21 cellular contexts compared by ENCODE assay signal in genomic region chr5:176673651-176674583, GRCh38. TPM values are rescaled to one million over a fixed set of nuclear protein-coding genes. Genes with fewer than 3 reads are reported as not detected.
A peak's percentile ranks its signal among the peaks of the same experiment; 100 is the strongest.
DNase-seq lines count a peak whose midpoint lies in the region; ATAC-seq, FAIRE-seq and TF ChIP-seq lines count a peak whose summit lies in the region.
"Had no signal": no experiment of that assay in that cellular context is flagged by ENCODE, and none has a peak within 500 bp of the region (broad histone marks: within the 10 kb centered on the region; RNA-seq: fewer than 3 reads in every experiment).

No MANE protein-coding gene starts in this region.

- 0 out of 2 replicates have a peak overlapping the region, but pooled peaks have one; percentile 80 for H2BK20ac ChIP-seq in H1 (ENCODE audit: low read length)

- H4K91ac ChIP-seq in H1 (replicated peaks; ENCODE audit: insufficient read length, low read length) = no peak overlapping the region
- no peak overlapping the region for H4K91ac ChIP-seq in neuronal stem cell (ENCODE audit: low read depth, low read length, poor library complexity)

- H3K4me3 ChIP-seq in right atrium auricular region (no peak overlapping the region), H1 (ENCODE audit: extremely low read depth in 1 of 4, insufficient read depth in 2 of 4, low read depth in 3 of 4, low read length in 4 of 4) (no peak overlapping the region), neuronal stem cell (ENCODE audit: low read length in 2 of 2) (no peak overlapping the region), GM23248 (no peak overlapping the region)
- H3K4me3 ChIP-seq: GM23338 had no signal

- 89% methylated on average over 17 of the region's 18 CpGs; no CpG with 5 or more reads in 1 of the 2 experiments for WGBS in H1 (ENCODE audit: extremely low coverage in 1 of 2, insufficient coverage in 1 of 2, insufficient read length in 1 of 2, insufficient replicate concordance in 2 of 2, low coverage in 1 of 2, low lambda C conversion rate in 2 of 2, missing lambda C conversion rate in 1 of 2), 2 experiments
- no CpG with 5 or more reads among the region's 18 CpGs for WGBS in neuronal stem cell (ENCODE audit: extremely low coverage in 2 of 2, insufficient read length in 2 of 2, insufficient replicate concordance in 1 of 2), 2 donors
- WGBS in GM23248 (ENCODE audit: low coverage in 1 of 2, low lambda C conversion rate in 2 of 2, missing lambda C conversion rate in 2 of 2), 2 experiments = 82 to 84% methylated on average over 18 of the region's 18 CpGs

- H2AK5ac ChIP-seq in H1 (ENCODE audit: low read depth, low read length) = peak overlapping the region; percentile 59; the same call in 1 of the 2 replicates
- H2AK5ac ChIP-seq in neuronal stem cell (ENCODE audit: low read depth, low read length) = peak overlapping the region; percentile 77

- in situ Hi-C loops in GM23248 (cut with MboI) = no loop called here

- H3K36me3 ChIP-seq in right atrium auricular region (no peaks in the 10 kb centered on the region), H1 (ENCODE audit: control insufficient read depth in 2 of 4, insufficient read depth in 4 of 4, low read length in 3 of 4) (no peaks in the 10 kb centered on the region), neuronal stem cell (replicated peaks in 1 of 2; ENCODE audit: control insufficient read depth in 2 of 2, insufficient read depth in 2 of 2, low read length in 2 of 2) (no peaks in the 10 kb centered on the region), GM23248 (ENCODE audit: low read depth) (no peaks in the 10 kb centered on the region)

- H4K8ac ChIP-seq in H1 (ENCODE audit: extremely low read depth, insufficient read depth, low read length) = no peak overlapping the region; the same call in 1 of the 2 replicates
- no peak overlapping the region for H4K8ac ChIP-seq in neuronal stem cell (ENCODE audit: low read depth, low read length)

- H3K9ac ChIP-seq in H1 (replicated peaks in 1 of 4; ENCODE audit: extremely low read depth in 1 of 4, low read depth in 3 of 4, low read length in 3 of 4) (no peak overlapping the region), neuronal stem cell (ENCODE audit: low read depth, low read length, poor library complexity) (no peak overlapping the region), GM23248 (no peak overlapping the region)

- 0 out of 2 replicates have a peak overlapping the region, but pooled peaks have one; percentile 81 for H2BK15ac ChIP-seq in H1 (ENCODE audit: low read length)
- H2BK15ac ChIP-seq in neuronal stem cell (ENCODE audit: low read length) = no peak overlapping the region

- H4K20me1 ChIP-seq in H1 (replicated peaks in 1 of 2; ENCODE audit: control insufficient read depth in 1 of 2, insufficient read depth in 2 of 2, low read length in 2 of 2) = no peaks in the 10 kb centered on the region
- H4K20me1 ChIP-seq in GM23248 (ENCODE audit: insufficient read depth) = no peaks in the 10 kb centered on the region

- POLR2A ChIA-PET in H1 (lab: Charles Lee; ENCODE audit: partially characterized antibody) = interaction anchor here (0.9 to 1.7 kb wide), 3 partner anchors 10 to 70 kb away, joined by 3 to 4 read pairs (median 3); no protein-coding TSS in a partner anchor

- no peak overlapping the region for H3K23ac ChIP-seq in H1 (ENCODE audit: insufficient read length)
- no peak overlapping the region for H3K23ac ChIP-seq in neuronal stem cell (ENCODE audit: low read depth, low read length, poor library complexity)

- intact Hi-C loops in left cardiac atrium (cut with DNase I) = no loop called here

- no peak for ATAC-seq in left cardiac atrium
- ATAC-seq in GM19023 (IDR thresholded peaks at IDR 0.05; ENCODE audit: unreplicated experiment) = no peak
- ATAC-seq: GM23338 had no signal

- TF ChIP-seq EP300 in H1 (IDR thresholded peaks at IDR 0.05; ENCODE audit: borderline replicate concordance in 1 of 2, low read depth in 2 of 2, low read length in 2 of 2) = no peak

- no peaks in the 10 kb centered on the region for H3K79me1 ChIP-seq in H1 (ENCODE audit: low read depth, low read length)
- no peaks in the 10 kb centered on the region for H3K79me1 ChIP-seq in neuronal stem cell (ENCODE audit: low read depth, low read length)

- CTCF ChIA-PET in H1 (lab: Charles Lee; ENCODE audit: partially characterized antibody) = interaction anchor here (0.7 to 35.1 kb wide), 12 partner anchors 7 to 222 kb away, joined by 3 to 859 read pairs (median 4); no protein-coding TSS in a partner anchor

- no peaks in the 10 kb centered on the region for H3K9me3 ChIP-seq in right atrium auricular region
- no peaks in the 10 kb centered on the region for H3K9me3 ChIP-seq in H1 (ENCODE audit: insufficient read depth in 2 of 2, low read depth in 1 of 2, low read length in 1 of 2)
- no peaks in the 10 kb centered on the region for H3K9me3 ChIP-seq in neuronal stem cell (replicated peaks in 1 of 2; ENCODE audit: control insufficient read depth in 2 of 2, insufficient read depth in 1 of 2, low read depth in 1 of 2, low read length in 2 of 2)
- no peaks in the 10 kb centered on the region for H3K9me3 ChIP-seq in GM23248 (ENCODE audit: low read depth)

- H4K5ac ChIP-seq in H1 (ENCODE audit: insufficient read length, low read depth, low read length) = no peak overlapping the region

- no peak overlapping the region for H3K56ac ChIP-seq in H1 (replicated peaks; ENCODE audit: insufficient read length, low read depth, low read length)

- H3K9me2 ChIP-seq in GM23248 (ENCODE audit: insufficient read depth) = no peaks in the 10 kb centered on the region

- H3K4me2 ChIP-seq in H1 (ENCODE audit: insufficient read depth in 1 of 2, low read depth in 2 of 2, low read length in 2 of 2) = no peak overlapping the region
- H3K4me2 ChIP-seq in neuronal stem cell (ENCODE audit: insufficient read depth, low read length, poor library complexity, severe bottlenecking) = no peak overlapping the region
- H3K4me2 ChIP-seq in GM23248 (ENCODE audit: unreplicated experiment) = no peak overlapping the region
- H3K4me2 ChIP-seq: GM23338 had no signal

- no peak for TF ChIP-seq RAD21 in H1 (IDR thresholded peaks at IDR 0.05 in 1 of 2, conservative IDR thresholded peaks at IDR 0.05 in 1 of 2; ENCODE audit: low read depth in 2 of 2, low read length in 2 of 2)

- H2BK12ac ChIP-seq in H1 (ENCODE audit: low read depth, low read length) (no peak overlapping the region), neuronal stem cell (ENCODE audit: low read length) (no peak overlapping the region)

- H3K79me2 ChIP-seq in H1 (ENCODE audit: control insufficient read depth in 1 of 2, insufficient read depth in 2 of 2, low read length in 2 of 2) (no peaks in the 10 kb centered on the region), GM23248 (ENCODE audit: insufficient read depth) (no peaks in the 10 kb centered on the region)

- no peak for TF ChIP-seq POLR2A in H1 (IDR thresholded peaks at IDR 0.05; ENCODE audit: control extremely low read depth in 1 of 2, low read depth in 2 of 2, low read length in 2 of 2)

- no peak for FAIRE-seq in H1 (lab: Jason Lieb, UNC)
- FAIRE-seq: G401.6, GM12891 had no signal

- H2BK120ac ChIP-seq in H1 (replicated peaks; ENCODE audit: low read depth, low read length) = no peak overlapping the region
- no peak overlapping the region for H2BK120ac ChIP-seq in neuronal stem cell (ENCODE audit: low read depth, low read length)

- H3K4me1 ChIP-seq in right atrium auricular region = peaks cover 0 to 35% of the 10 kb centered on the region in 2 donors
- peaks cover 0 to 18% (median 6%) of the 10 kb centered on the region in 4 experiments; a peak in 6 of 7 replicates for H3K4me1 ChIP-seq in H1 (replicated peaks in 1 of 4; ENCODE audit: control insufficient read depth in 3 of 4, insufficient read depth in 4 of 4, low read length in 3 of 4)
- peaks cover 0 to 9% of the 10 kb centered on the region in 2 donors for H3K4me1 ChIP-seq in neuronal stem cell (ENCODE audit: control insufficient read depth in 2 of 2, insufficient read depth in 1 of 2, low read depth in 1 of 2, low read length in 2 of 2)
- peaks cover 14% of the 10 kb centered on the region; the same call in 1 of the 2 replicates for H3K4me1 ChIP-seq in GM23248 (ENCODE audit: insufficient read depth)

- H3K4ac ChIP-seq in H1 (replicated peaks; ENCODE audit: insufficient read length, low read depth, low read length) (no peak overlapping the region), neuronal stem cell (ENCODE audit: low read length) (no peak overlapping the region)

- TF ChIP-seq CTCF in right atrium auricular region (IDR thresholded peaks at IDR 0.05) = no peak
- no peak for TF ChIP-seq CTCF in H1 (IDR thresholded peaks at IDR 0.05; ENCODE audit: control extremely low read depth in 1 of 3, insufficient read depth in 1 of 3, low read depth in 1 of 3, low read length in 3 of 3)

- H3K27me3 ChIP-seq in right atrium auricular region (no peaks in the 10 kb centered on the region), H1 (replicated peaks in 1 of 4; ENCODE audit: control insufficient read depth in 3 of 4, extremely low read depth in 1 of 4, insufficient read depth in 3 of 4, low read length in 3 of 4) (peaks cover 0 to 4% (median 0%) of the 10 kb centered on the region in 4 experiments; a peak in 2 of 7 replicates), neuronal stem cell (ENCODE audit: control insufficient read depth in 3 of 3, insufficient read depth in 3 of 3, low read depth in 1 of 3, low read length in 3 of 3) (peaks cover 0 to 48% (median 6%) of the 10 kb centered on the region in 3 experiments), GM23248 (replicated peaks; ENCODE audit: insufficient read depth) (peaks cover 18% of the 10 kb centered on the region; the same call in 1 of the 2 replicates)

- DNase-seq in left cardiac atrium (peak; percentile 10), right atrium auricular region (ENCODE audit: low spot score) (no peak), H1 (ENCODE audit: low read depth in 1 of 2, low spot score in 2 of 2) (no peak), neuronal stem cell (ENCODE audit: low spot score) (no peak), GM23248 (no peak), DMS 273 (lab: John Stamatoyannopoulos, UW; ENCODE audit: unreplicated experiment) (no peak)
- DNase-seq: ACHN; CD4-positive, alpha-beta memory T cell; DMS153; DMS79 treated with DMSO at 0.1 percent for 48 hours; EL; H9; KG1 had no signal

- H2AFZ ChIP-seq in H1 (ENCODE audit: low read length) = no peak overlapping the region
- H2AFZ ChIP-seq in neuronal stem cell (ENCODE audit: low read length) = no peak overlapping the region
- no peak overlapping the region for H2AFZ ChIP-seq in GM23248
- H2AFZ ChIP-seq: GM23338 had no signal

- H3K14ac ChIP-seq in H1 (ENCODE audit: insufficient read length) (no peak overlapping the region), neuronal stem cell (ENCODE audit: low read length) (peak overlapping the region; percentile 27)

- H3K18ac ChIP-seq in H1 (ENCODE audit: extremely low read depth, low read length) = no peak overlapping the region
- H3K18ac ChIP-seq in neuronal stem cell (ENCODE audit: low read length) = no peak overlapping the region

- no peaks in the 10 kb centered on the region for H3K23me2 ChIP-seq in H1 (ENCODE audit: low read depth, low read length)

- no peak overlapping the region for H2BK5ac ChIP-seq in H1 (ENCODE audit: low read depth, low read length)
- no peak overlapping the region for H2BK5ac ChIP-seq in neuronal stem cell (ENCODE audit: low read length)

- H3K27ac ChIP-seq in right atrium auricular region (no peak overlapping the region), H1 (ENCODE audit: low read depth, low read length) (no peak overlapping the region), neuronal stem cell (replicated peaks; ENCODE audit: low read length) (no peak overlapping the region), GM23248 (no peak overlapping the region)
- H3K27ac ChIP-seq: C4-2B had no signal

- H3F3A ChIP-seq in GM23248 (ENCODE audit: insufficient read depth) = no peaks in the 10 kb centered on the region

RNA-seq across cellular contexts. Expression of gene TSPAN17, which starts 26.6 kb away (rescaled TPM):
- 10 to 100 TPM; 21.2 to 25.6 TPM for total RNA-seq in left cardiac atrium
- total RNA-seq in right atrium auricular region = 10 to 100 TPM; 15.0 to 20.4 TPM
- total RNA-seq in H1 (2021; fragmentation: NEBNext Ultra II Directional; extraction: Animal tissue kit (Norgen Biotek cat#: 25700)) = 53.7 and 54.7 TPM in 2 replicates
- 41.5 and 54.8 TPM in 2 replicates for polyA plus RNA-seq in H1 (2011; rRNA removed)
- 55.9 TPM for polyA plus RNA-seq in H1 (2011; cell fraction: cytosol; rRNA removed)
- polyA plus RNA-seq in H1 (2011; cell fraction: nucleus; rRNA removed) = 75.9 TPM
- polyA plus RNA-seq in H1 (2012, experiment 1 of 2) = 34.3 to 51.2 TPM (median 49.7 TPM) in 4 replicates
- polyA plus RNA-seq in H1 (2012, experiment 2 of 2) = 65.9 TPM
- 29.8 TPM for polyA plus RNA-seq in H1 (2013, experiment 1 of 2)
- 33.1 TPM for polyA plus RNA-seq in H1 (2013, experiment 2 of 2)
- 50.7 and 74.4 TPM in 2 replicates for polyA minus RNA-seq in H1 (2011; rRNA and poly(A)+ RNA removed)
- polyA minus RNA-seq in H1 (2011; cell fraction: cytosol; rRNA and poly(A)+ RNA removed) = 32.1 TPM
- polyA minus RNA-seq in H1 (2011; cell fraction: nucleus; rRNA and poly(A)+ RNA removed) = 29.1 TPM
- 24.8 TPM for polyA plus RNA-seq in neuronal stem cell (2013, experiment 1 of 2)
- polyA plus RNA-seq in neuronal stem cell (2013, experiment 2 of 2) = 23.4 TPM
- total RNA-seq in GM23248 (2014; rRNA removed; shearing (Covaris generic)) = 41.2 and 42.2 TPM in 2 replicates
- polyA plus RNA-seq in GM23248 (2016; fragmentation: Nextera tagmentation; extraction: Ambion mirVana) = 29.9 and 30.0 TPM in 2 replicates

RNA-seq across cellular contexts. Expression of gene EIF4E1B, which starts 43.4 kb away (rescaled TPM):
- total RNA-seq in left cardiac atrium (not detected), right atrium auricular region (not detected)
- 0.63 and 0.97 TPM in 2 replicates for total RNA-seq in H1 (2021; fragmentation: NEBNext Ultra II Directional; extraction: Animal tissue kit (Norgen Biotek cat#: 25700))
- polyA plus RNA-seq in H1 (2011; rRNA removed) (1.3 and 1.9 TPM in 2 replicates), GM23248 (2016; fragmentation: Nextera tagmentation; extraction: Ambion mirVana) (not detected in 2 replicates)
- polyA plus RNA-seq in H1 (2011; cell fraction: cytosol; rRNA removed) = 3.3 TPM
- 4.1 TPM for polyA plus RNA-seq in H1 (2011; cell fraction: nucleus; rRNA removed)
- polyA plus RNA-seq in H1 (2012, experiment 1 of 2) = 2.1 to 3.5 TPM (median 2.7 TPM) in 4 replicates
- 1.1 TPM for polyA plus RNA-seq in H1 (2012, experiment 2 of 2)
- polyA plus RNA-seq in H1 (2013, experiment 1 of 2) = 0.53 TPM
- 0.77 TPM for polyA plus RNA-seq in H1 (2013, experiment 2 of 2)
- polyA minus RNA-seq in H1 (2011; rRNA and poly(A)+ RNA removed) = 0.54 and 0.80 TPM in 2 replicates
- polyA minus RNA-seq in H1 (2011; cell fraction: cytosol; rRNA and poly(A)+ RNA removed) = not detected
- 1.00 TPM for polyA minus RNA-seq in H1 (2011; cell fraction: nucleus; rRNA and poly(A)+ RNA removed)
- 0.01 TPM for polyA plus RNA-seq in neuronal stem cell (2013, experiment 1 of 2)
- 0.03 TPM for polyA plus RNA-seq in neuronal stem cell (2013, experiment 2 of 2)
- total RNA-seq in GM23248 (2014; rRNA removed; shearing (Covaris generic)) = not detected in 2 replicates
- total RNA-seq: A172; CD4-positive, alpha-beta memory T cell; HT1080 had no signal
- polyA plus RNA-seq: CD4-positive, alpha-beta memory T cell; GM23338; IgD-negative memory B cell had no signal

RNA-seq across cellular contexts. Expression of gene SNCB, which starts 43.6 kb away (rescaled TPM):
- total RNA-seq in left cardiac atrium = 1 to 10 TPM in 1 of 2 donors, under 1 TPM in 1; 0.74 to 1.3 TPM
- total RNA-seq in right atrium auricular region = under 1 TPM in 1 of 2 donors, not detected in 1; 0.67 TPM
- total RNA-seq in H1 (2021; fragmentation: NEBNext Ultra II Directional; extraction: Animal tissue kit (Norgen Biotek cat#: 25700)) = 5.9 and 6.9 TPM in 2 replicates
- 4.2 and 8.9 TPM in 2 replicates for polyA plus RNA-seq in H1 (2011; rRNA removed)
- 5.6 TPM for polyA plus RNA-seq in H1 (2011; cell fraction: cytosol; rRNA removed)
- 4.7 TPM for polyA plus RNA-seq in H1 (2011; cell fraction: nucleus; rRNA removed)
- 4.3 to 7.8 TPM (median 6.9 TPM) in 4 replicates for polyA plus RNA-seq in H1 (2012, experiment 1 of 2)
- 8.0 TPM for polyA plus RNA-seq in H1 (2012, experiment 2 of 2)
- 6.2 TPM for polyA plus RNA-seq in H1 (2013, experiment 1 of 2)
- 5.8 TPM for polyA plus RNA-seq in H1 (2013, experiment 2 of 2)
- polyA minus RNA-seq in H1 (2011; rRNA and poly(A)+ RNA removed) = 0.41 and 0.54 TPM in 2 replicates
- 3.1 TPM for polyA minus RNA-seq in H1 (2011; cell fraction: cytosol; rRNA and poly(A)+ RNA removed)
- 2.5 TPM for polyA minus RNA-seq in H1 (2011; cell fraction: nucleus; rRNA and poly(A)+ RNA removed)
- polyA plus RNA-seq in neuronal stem cell (2013, experiment 1 of 2) = 0.26 TPM
- polyA plus RNA-seq in neuronal stem cell (2013, experiment 2 of 2) = 0.39 TPM
- not detected in 2 replicates for total RNA-seq in GM23248 (2014; rRNA removed; shearing (Covaris generic))
- not detected in 2 replicates for polyA plus RNA-seq in GM23248 (2016; fragmentation: Nextera tagmentation; extraction: Ambion mirVana)
- total RNA-seq: A172; CD4-positive, alpha-beta memory T cell had no signal
- polyA plus RNA-seq: CD4-positive, alpha-beta memory T cell; IgD-negative memory B cell had no signal
